ENCODE assay signal across 10 cellular contexts in the genomic region with DNA sequence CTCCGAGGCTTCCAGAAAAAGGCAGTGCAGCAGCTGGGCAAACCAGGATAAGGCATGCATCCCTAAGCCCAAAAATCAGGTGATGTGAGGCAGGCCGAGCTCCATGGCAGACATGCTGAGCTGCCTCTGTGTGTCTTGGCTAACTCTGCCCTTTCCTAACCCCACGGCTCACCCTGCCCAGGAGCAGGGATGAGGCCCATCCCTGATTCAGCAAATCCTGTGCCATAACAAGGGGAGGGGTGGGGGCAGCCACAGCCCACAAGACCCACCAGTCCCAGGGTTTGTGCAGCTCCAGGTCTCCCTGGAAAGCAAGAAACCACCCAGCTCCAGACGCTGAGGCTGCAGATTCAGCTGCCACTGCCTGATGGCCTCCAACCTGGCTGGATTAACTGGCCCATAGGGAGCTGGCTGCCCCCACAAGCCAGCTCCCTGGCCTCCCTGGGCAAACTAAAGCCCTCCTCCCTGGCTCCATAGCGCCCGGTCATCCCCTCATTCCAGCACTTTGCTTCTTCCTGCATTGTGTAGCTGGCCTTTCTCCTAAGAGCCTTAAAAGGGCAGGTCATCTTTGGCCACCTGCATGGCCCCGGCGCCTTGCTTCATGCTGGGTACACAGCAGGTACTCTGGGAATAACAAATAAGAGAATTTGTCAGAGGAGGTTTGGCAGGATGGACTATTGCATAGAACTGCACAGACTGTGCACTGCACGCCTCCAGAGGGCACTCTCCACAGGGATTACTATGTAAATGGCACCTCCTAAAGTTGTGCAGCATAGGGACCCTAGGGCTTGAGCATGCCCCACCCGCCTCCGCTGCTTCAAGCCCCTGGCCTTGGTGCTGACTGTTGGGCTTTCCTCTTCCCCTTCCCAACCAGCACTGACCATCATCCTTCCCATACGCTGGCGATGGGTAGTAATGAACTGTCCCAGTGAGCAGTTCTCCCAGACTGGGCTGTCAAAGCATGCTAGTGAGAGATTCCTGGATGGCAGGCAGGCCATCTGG. TPM values are rescaled to one million over a fixed set of nuclear protein-coding genes. Genes with fewer than 3 reads are reported as not detected.
A peak's percentile ranks its signal among the peaks of the same experiment; 100 is the strongest.
DNase-seq lines count a peak whose midpoint lies in the region; ATAC-seq, FAIRE-seq and TF ChIP-seq lines count a peak whose summit lies in the region.
"Had no signal": no experiment of that assay in that cellular context is flagged by ENCODE, and none has a peak within 500 bp of the region (broad histone marks: within the 10 kb centered on the region; RNA-seq: fewer than 3 reads in every experiment).

No MANE protein-coding gene starts in this region.

- DNase-seq in AG09319 (ENCODE audit: extremely low read depth, low read depth) (no peak), GM20000 (ENCODE audit: low spot score) (no peak), SJCRH30 (peak; percentile 63 to 68), heart left ventricle (no peak), frontal cortex (ENCODE audit: low spot score in 2 of 2) (no peak), mesenteric fat pad (ENCODE audit: low spot score) (no peak)
- no peak for DNase-seq in activated naive CD4-positive, alpha-beta T cell treated with anti-CD3 and anti-CD28 coated beads, Interleukin-2, amount 50 U/mL, for 72 hours (ENCODE audit: low spot score in 2 of 2)
- DNase-seq: NCI-H187 treated with DMSO at 0.1 percent for 48 hours had no signal

- H3K4me3 ChIP-seq in SJCRH30 (no peak overlapping the region), heart left ventricle (no peak overlapping the region)

- H3K9me3 ChIP-seq in SJCRH30 (replicated peaks) (no peaks in the 10 kb centered on the region), heart left ventricle (no peaks in the 10 kb centered on the region)

- H3K27ac ChIP-seq in SJCRH30 (no peak overlapping the region), heart left ventricle (no peak overlapping the region)

- TF ChIP-seq CTCF in AG09319 (IDR thresholded peaks at IDR 0.05; ENCODE audit: low read depth, low read length): peak; percentile 19
- peak; percentile 9 for TF ChIP-seq CTCF in GM20000 (IDR thresholded peaks at IDR 0.05; ENCODE audit: extremely low read depth, missing control alignments)
- TF ChIP-seq CTCF in heart left ventricle (IDR thresholded peaks at IDR 0.05): peak in 6 of 12 donors; percentile 4 to 45 (median 26)

- H3K27ac Mint-ChIP-seq in activated naive CD4-positive, alpha-beta T cell treated with anti-CD3 and anti-CD28 coated beads, Interleukin-2, amount 50 U/mL, for 72 hours: no peak overlapping the region

- H3K36me3 ChIP-seq in SJCRH30 (no peaks in the 10 kb centered on the region), heart left ventricle (no peaks in the 10 kb centered on the region)

- intact Hi-C loops in heart left ventricle (cut with DNase I): loop anchor here in 1 of 10 donors (10.0 kb wide), 1 partner anchor 240 kb away; no protein-coding TSS in a partner anchor

- no peak for TF ChIP-seq POLR2A in heart left ventricle (IDR thresholded peaks at IDR 0.05)

- ATAC-seq in heart left ventricle (peak in 3 of 4 donors; percentile 55 to 59 (median 57)), GM19467 (IDR thresholded peaks at IDR 0.05; ENCODE audit: unreplicated experiment) (no peak)
- no peak for ATAC-seq in activated naive CD4-positive, alpha-beta T cell treated with anti-CD3 and anti-CD28 coated beads, Interleukin-2, amount 50 U/mL, for 72 hours

- H3K4me1 ChIP-seq in SJCRH30: peaks cover 3% of the 10 kb centered on the region; the same call in 1 of the 2 replicates
- H3K4me1 ChIP-seq in heart left ventricle: peaks cover 0 to 3% (median 0%) of the 10 kb centered on the region in 12 donors

- H3K36me3 Mint-ChIP-seq in activated naive CD4-positive, alpha-beta T cell treated with anti-CD3 and anti-CD28 coated beads, Interleukin-2, amount 50 U/mL, for 72 hours: no peaks in the 10 kb centered on the region

- no peak for FAIRE-seq in frontal cortex (lab: Jason Lieb, UNC)

- WGBS in heart left ventricle, 4 donors: 72 to 83% (median 79%) methylated on average over 12 to 13 of the region's 13 CpGs

- no peaks in the 10 kb centered on the region for H3K27me3 ChIP-seq in SJCRH30
- no peaks in the 10 kb centered on the region for H3K27me3 ChIP-seq in heart left ventricle

- H3K9me3 Mint-ChIP-seq in activated naive CD4-positive, alpha-beta T cell treated with anti-CD3 and anti-CD28 coated beads, Interleukin-2, amount 50 U/mL, for 72 hours: no peaks in the 10 kb centered on the region

RNA-seq across cellular contexts. Expression of gene STEAP3, which starts 10.7 kb away (rescaled TPM):
- total RNA-seq in SJCRH30 (2014; rRNA removed; shearing (Covaris generic)): 2.2 and 2.6 TPM in 2 replicates
- total RNA-seq in heart left ventricle (10 to 100 TPM in 6 of 9 donors, 1 to 10 TPM in 3; 6.9 to 38.5 (median 12.2) TPM), frontal cortex (under 0.01 TPM), mesenteric fat pad (15.2 TPM)
- polyA plus RNA-seq in heart left ventricle: 1 to 10 TPM; 4.9 to 9.2 TPM
- total RNA-seq in activated naive CD4-positive, alpha-beta T cell treated with anti-CD3 and anti-CD28 coated beads, Interleukin-2, amount 50 U/mL, for 72 hours: under 1 TPM in 1 of 2 donors, not detected in 1; 0.70 TPM
- polyA plus RNA-seq: neural cell had no signal

Comparison
In these comparisons a context has a peak if more than half of its experiments do, and no peak if none do; other contexts are left out.
1. DNase-seq: peak in SJCRH30 (2 of 2); none in AG09319 (single experiment), GM20000 (single experiment), heart left ventricle (0 of 5), frontal cortex (0 of 2), activated naive CD4-positive, alpha-beta T cell treated with anti-CD3 and anti-CD28 coated beads, Interleukin-2, amount 50 U/mL, for 72 hours (0 of 2) and mesenteric fat pad (single experiment).
2. ATAC-seq: peak in heart left ventricle (3 of 4); none in GM19467 (single experiment) and activated naive CD4-positive, alpha-beta T cell treated with anti-CD3 and anti-CD28 coated beads, Interleukin-2, amount 50 U/mL, for 72 hours (0 of 2).